19 cellular contexts compared by ENCODE assay signal in genomic region chr14:62251237-62251636, GRCh38.
DNase-seq lines count a peak whose midpoint lies in the region; ATAC-seq and TF ChIP-seq lines count a peak whose summit lies in the region.
"Had no signal": no experiment of that assay in that cellular context is flagged by ENCODE, and none has a peak within 500 bp of the region (broad histone marks: within the 10 kb centered on the region; RNA-seq: fewer than 3 reads in every experiment).

No MANE protein-coding gene starts in this region.

- H4K5ac ChIP-seq in mesendoderm (ENCODE audit: low read length) = no peak overlapping the region

- H2BK15ac ChIP-seq in mesendoderm (replicated peaks; ENCODE audit: low read depth) = no peak overlapping the region

- no peak overlapping the region for H3K56ac ChIP-seq in mesendoderm (ENCODE audit: low read length)

- H3K9ac ChIP-seq in endodermal cell (ENCODE audit: extremely low read depth, low read length, poor library complexity, severe bottlenecking) (no peak overlapping the region), mesendoderm (ENCODE audit: low read length) (no peak overlapping the region)

- intact Hi-C loops in Calu3 (cut with micrococcal nuclease; ENCODE audit: unreplicated experiment) = no loop called here

- H3K4ac ChIP-seq in mesendoderm (ENCODE audit: low read depth, low read length) = no peak overlapping the region

- H3K4me2 ChIP-seq in mesendoderm (ENCODE audit: low read length) = no peak overlapping the region

- H3K27me3 ChIP-seq in endodermal cell (ENCODE audit: control insufficient read depth, insufficient read depth, low read length, poor library complexity, severe bottlenecking) (no peaks in the 10 kb centered on the region), mesendoderm (ENCODE audit: insufficient read depth, low read length, poor library complexity) (no peaks in the 10 kb centered on the region)
- H3K27me3 ChIP-seq: BE2C had no signal

- no peaks in the 10 kb centered on the region for H3K9me3 ChIP-seq in endodermal cell (ENCODE audit: control insufficient read depth, low read length)
- H3K9me3 ChIP-seq: BE2C had no signal

- H3K18ac ChIP-seq in mesendoderm (ENCODE audit: low read length) = no peak overlapping the region

- H3K4me3 Mint-ChIP-seq in Calu3 (ENCODE audit: low read depth, unreplicated experiment) (no peak overlapping the region), endodermal cell (no peak overlapping the region)
- H3K4me3 Mint-ChIP-seq: CD4-positive, CD25-positive, alpha-beta regulatory T cell; HFFc6; IgD-negative memory B cell had no signal

- no peak overlapping the region for H3K27ac ChIP-seq in endodermal cell (ENCODE audit: low read depth, low read length)
- no peak overlapping the region for H3K27ac ChIP-seq in mesendoderm (ENCODE audit: low read depth, low read length)
- H3K27ac ChIP-seq: HL-60 had no signal

- no peak for TF ChIP-seq CTCF in Calu3 (IDR thresholded peaks at IDR 0.05; ENCODE audit: unreplicated experiment)
- no peak for TF ChIP-seq CTCF in endodermal cell (conservative IDR thresholded peaks at IDR 0.05)

- 67 to 80% methylated on average over 1 to 4 of the region's 4 CpGs for WGBS in endodermal cell (ENCODE audit: insufficient coverage in 1 of 2, insufficient read length in 1 of 2), 2 experiments
- WGBS in mesendoderm (ENCODE audit: extremely low coverage, insufficient coverage, low lambda C conversion rate) = no CpG with 5 or more reads among the region's 4 CpGs

- H3K79me2 ChIP-seq in mesendoderm (ENCODE audit: control insufficient read depth, insufficient read depth, low read length) = no peaks in the 10 kb centered on the region

- H3K23ac ChIP-seq in mesendoderm (ENCODE audit: low read length) = no peak overlapping the region

- H2AK5ac ChIP-seq in mesendoderm (ENCODE audit: low read length) = no peak overlapping the region

- no TSS peak for BruUV-seq in Calu3 (replicated peaks; lab: Mats Ljungman, UMichigan)

- DNase-seq in COLO829 (ENCODE audit: low spot score) (peak; percentile 7), Calu3 (peak; percentile 6), endodermal cell (no peak), mesendoderm (peak; percentile 24), hippocampal formation (lab: John Stamatoyannopoulos, UW) (no peak), NAMALWA (ENCODE audit: low spot score) (no peak), left lobe of liver (ENCODE audit: low spot score) (no peak)
- DNase-seq: ACHN; BE2C; C1 segment of cervical spinal cord; CD4-positive, CD25-positive, alpha-beta regulatory T cell; DMS79 treated with DMSO at 0.1 percent for 48 hours; GF-D8; GOT3; H7; HFFc6 had no signal

- H3K36me3 ChIP-seq in endodermal cell (ENCODE audit: control insufficient read depth, insufficient read depth, low read length) (no peaks in the 10 kb centered on the region), mesendoderm (ENCODE audit: control insufficient read depth, insufficient read depth, low read length) (no peaks in the 10 kb centered on the region)
- H3K36me3 ChIP-seq: BE2C had no signal

- H3K4me3 ChIP-seq in endodermal cell (ENCODE audit: low read length) (no peak overlapping the region), mesendoderm (ENCODE audit: low read length) (no peak overlapping the region)

- H3K4me1 ChIP-seq in endodermal cell (ENCODE audit: control insufficient read depth, insufficient read depth, low read length) = peaks cover 11% of the 10 kb centered on the region
- H3K4me1 ChIP-seq in mesendoderm (ENCODE audit: control insufficient read depth, low read depth, low read length) = no peaks in the 10 kb centered on the region
- H3K4me1 ChIP-seq: BE2C had no signal

- no peak overlapping the region for H4K8ac ChIP-seq in mesendoderm (ENCODE audit: low read depth, low read length)

- no peak overlapping the region for H2BK120ac ChIP-seq in mesendoderm (ENCODE audit: low read depth, low read length)

- H2BK5ac ChIP-seq in mesendoderm (ENCODE audit: low read length) = no peak overlapping the region

- H3K79me1 ChIP-seq in mesendoderm (ENCODE audit: low read length) = no peaks in the 10 kb centered on the region

- CTCF ChIA-PET in Calu3 (lab: Charles Lee) = interaction anchor here (0.8 to 1.0 kb wide), 2 partner anchors 38 to 53 kb away, joined by 3 read pairs; no protein-coding TSS in a partner anchor

- H3K27me3 Mint-ChIP-seq in Calu3 (ENCODE audit: unreplicated experiment) = no peaks in the 10 kb centered on the region
- H3K27me3 Mint-ChIP-seq in endodermal cell (ENCODE audit: insufficient read depth) = no peaks in the 10 kb centered on the region

- H3K36me3 Mint-ChIP-seq in Calu3 (ENCODE audit: insufficient read depth, unreplicated experiment) (no peaks in the 10 kb centered on the region), endodermal cell (ENCODE audit: low read depth) (no peaks in the 10 kb centered on the region)
- H3K36me3 Mint-ChIP-seq: CD4-positive, CD25-positive, alpha-beta regulatory T cell; IgD-negative memory B cell had no signal

- no peak overlapping the region for H3K27ac Mint-ChIP-seq in Calu3 (ENCODE audit: unreplicated experiment)
- peak overlapping the region; percentile 14 for H3K27ac Mint-ChIP-seq in endodermal cell
- H3K27ac Mint-ChIP-seq: CD4-positive, CD25-positive, alpha-beta regulatory T cell; HFFc6; IgD-negative memory B cell had no signal

- no peak for ATAC-seq in left lobe of liver
- ATAC-seq: HCT116 had no signal

- H3K4me1 Mint-ChIP-seq in Calu3 (ENCODE audit: low read depth, unreplicated experiment) (peaks cover 9% of the 10 kb centered on the region), endodermal cell (peaks cover 11% of the 10 kb centered on the region)
- H3K4me1 Mint-ChIP-seq: CD4-positive, CD25-positive, alpha-beta regulatory T cell; IgD-negative memory B cell had no signal

- H3K9me3 Mint-ChIP-seq in Calu3 (ENCODE audit: low read depth, unreplicated experiment) (no peaks in the 10 kb centered on the region), endodermal cell (peaks cover 3% of the 10 kb centered on the region)
- H3K9me3 Mint-ChIP-seq: HFFc6 had no signal

Comparison
In these comparisons a context has a peak if more than half of its experiments do, and no peak if none do; other contexts are left out.
1. DNase-seq: peak in COLO829 (single experiment), Calu3 (single experiment) and mesendoderm (single experiment); none in endodermal cell (single experiment), hippocampal formation (0 of 2), NAMALWA (single experiment) and left lobe of liver (single experiment).